ENCODE assay signal across 1 cellular context in the genomic region with DNA sequence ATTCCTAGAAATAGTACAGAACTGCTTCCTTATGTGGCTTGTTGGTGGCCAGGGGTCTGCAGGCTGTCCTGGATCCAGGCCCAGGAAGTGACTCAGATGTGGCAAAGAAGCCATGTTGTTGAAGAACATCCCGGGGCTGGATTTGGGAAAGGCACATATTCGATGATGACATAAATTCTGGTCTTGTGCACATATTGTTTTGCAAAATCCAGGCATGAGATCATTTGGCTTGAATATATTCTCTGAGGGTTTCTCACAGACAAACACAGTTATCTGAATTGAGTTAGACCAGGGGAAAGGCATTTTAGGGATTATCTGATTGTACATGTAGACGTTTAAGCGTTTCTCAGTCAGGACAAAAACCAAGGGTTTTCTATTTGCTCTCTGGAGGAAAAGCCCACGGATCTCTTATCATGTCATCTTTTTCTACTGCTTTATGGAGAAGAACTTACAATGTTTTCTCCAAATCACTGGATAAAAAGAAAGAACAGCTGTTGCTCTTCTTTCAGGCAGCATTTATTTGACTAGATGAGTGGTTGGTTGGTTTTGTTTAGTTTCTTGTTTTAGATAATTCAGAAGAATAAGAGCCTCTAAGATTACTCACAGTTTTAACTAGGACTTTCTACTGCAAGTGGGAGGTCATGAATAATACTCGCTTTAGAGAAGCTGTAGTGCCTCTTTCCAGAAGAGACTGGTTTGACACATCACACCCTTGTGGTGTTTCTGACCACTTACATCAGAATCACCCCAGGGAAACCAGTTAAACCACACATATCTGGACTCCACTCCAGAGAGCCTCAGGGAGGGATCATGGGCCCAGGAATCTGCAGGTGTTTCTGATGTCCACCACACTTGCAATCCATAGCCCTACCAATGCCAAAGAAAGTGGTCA.
A peak's percentile ranks its signal among the peaks of the same experiment; 100 is the strongest.
TF ChIP-seq lines count a peak whose summit lies in the region.

No MANE protein-coding gene starts in this region.

TF ChIP-seq in SK-N-SH treated with all-trans-retinoic acid at 6 μM for 48 hours, 23 proteins besides CTCF, POLR2A, EP300 and RAD21 (continued from another document):
- TF ChIP-seq ZNF565 (CRISPR knock-in tag; conservative IDR thresholded peaks at IDR 0.05; ENCODE audit: low read depth): 0 out of 2 replicates have a peak, but pooled peaks have one; percentile 37
- TF ChIP-seq, protein P1, sequence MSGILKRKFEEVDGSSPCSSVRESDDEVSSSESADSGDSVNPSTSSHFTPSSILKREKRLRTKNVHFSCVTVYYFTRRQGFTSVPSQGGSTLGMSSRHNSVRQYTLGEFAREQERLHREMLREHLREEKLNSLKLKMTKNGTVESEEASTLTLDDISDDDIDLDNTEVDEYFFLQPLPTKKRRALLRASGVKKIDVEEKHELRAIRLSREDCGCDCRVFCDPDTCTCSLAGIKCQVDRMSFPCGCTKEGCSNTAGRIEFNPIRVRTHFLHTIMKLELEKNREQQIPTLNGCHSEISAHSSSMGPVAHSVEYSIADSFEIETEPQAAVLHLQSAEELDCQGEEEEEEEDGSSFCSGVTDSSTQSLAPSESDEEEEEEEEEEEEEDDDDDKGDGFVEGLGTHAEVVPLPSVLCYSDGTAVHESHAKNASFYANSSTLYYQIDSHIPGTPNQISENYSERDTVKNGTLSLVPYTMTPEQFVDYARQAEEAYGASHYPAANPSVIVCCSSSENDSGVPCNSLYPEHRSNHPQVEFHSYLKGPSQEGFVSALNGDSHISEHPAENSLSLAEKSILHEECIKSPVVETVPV (CRISPR knock-in tag; IDR thresholded peaks at IDR 0.05): no peak; the same call in 1 of the 2 replicates
